In genomic region chr2:36358317-36358659, GRCh38 we compare ENCODE assay signal across 8 cellular contexts. TPM values are rescaled to one million over a fixed set of nuclear protein-coding genes. Genes with fewer than 3 reads are reported as not detected.
DNase-seq lines count a peak whose midpoint lies in the region; ATAC-seq and TF ChIP-seq lines count a peak whose summit lies in the region.

No MANE protein-coding gene starts in this region.

- peaks cover 0 to 4% of the 10 kb centered on the region in 2 experiments; a peak in 1 of 4 replicates for H3K36me3 ChIP-seq in HCT116 (ENCODE audit: control insufficient read depth in 1 of 2, insufficient read depth in 2 of 2, low read length in 2 of 2)

- ATAC-seq in HCT116 (no peak), GM18858 (IDR thresholded peaks at IDR 0.05; ENCODE audit: unreplicated experiment) (no peak)
- no peak for ATAC-seq in activated T-helper 17 cell treated with anti-CD3 and anti-CD28 coated beads, Interleukin-2, amount 50 U/mL, for 72 hours (replicated peaks)
- ATAC-seq in stimulated activated memory B cell treated with anti-CD40 and anti-IgM and Interleukin-4, amounts not matched to agents 10 μg/mL and 1 μg/mL and 100 μg/mL, for 72 hours: no peak

- peaks cover 33 to 69% of the 10 kb centered on the region in 2 experiments for H3K4me1 ChIP-seq in HCT116 (ENCODE audit: control insufficient read depth in 1 of 2, insufficient read depth in 2 of 2, low read length in 2 of 2)

- peak overlapping the region; percentile 96 for H3K4me2 ChIP-seq in HCT116 (ENCODE audit: low read length)

- RAD21 ChIA-PET in HCT116 (lab: Charles Lee; ENCODE audit: low non-redundant PET in 1 of 2, low total read pairs in 2 of 2, uncharacterized antibody in 2 of 2, unreplicated experiment in 2 of 2): no interaction called here

- H3K9ac ChIP-seq in HCT116 (ENCODE audit: low read length): peak overlapping the region; percentile 84

- CTCF ChIA-PET in HCT116 (lab: Charles Lee): interaction anchor here (0.6 to 1.6 kb wide), 6 partner anchors 10 to 308 kb away, joined by 3 to 8 read pairs (median 4); no protein-coding TSS in a partner anchor

- TF ChIP-seq CTCF in HCT116 (IDR thresholded peaks at IDR 0.05 in 2 of 3, conservative IDR thresholded peaks at IDR 0.05 in 1 of 3; ENCODE audit: borderline replicate concordance in 1 of 3, insufficient read depth in 1 of 3, low read depth in 2 of 3, low read length in 2 of 3): no peak

- peaks cover 13% of the 10 kb centered on the region for H3K36me3 Mint-ChIP-seq in activated T-helper 17 cell treated with anti-CD3 and anti-CD28 coated beads, Interleukin-2, amount 50 U/mL, for 72 hours (ENCODE audit: low read depth)
- no peaks in the 10 kb centered on the region for H3K36me3 Mint-ChIP-seq in stimulated activated memory B cell treated with anti-CD40 and anti-IgM and Interleukin-4, amounts not matched to agents 10 μg/mL and 1 μg/mL and 100 μg/mL, for 72 hours

- no peaks in the 10 kb centered on the region for H4K20me1 ChIP-seq in HCT116 (ENCODE audit: insufficient read depth)

- peak overlapping the region; percentile 86 for H3K27ac Mint-ChIP-seq in activated T-helper 17 cell treated with anti-CD3 and anti-CD28 coated beads, Interleukin-2, amount 50 U/mL, for 72 hours
- H3K27ac Mint-ChIP-seq in stimulated activated memory B cell treated with anti-CD40 and anti-IgM and Interleukin-4, amounts not matched to agents 10 μg/mL and 1 μg/mL and 100 μg/mL, for 72 hours: no peak overlapping the region

- H3K27me3 Mint-ChIP-seq in activated T-helper 17 cell treated with anti-CD3 and anti-CD28 coated beads, Interleukin-2, amount 50 U/mL, for 72 hours: peaks cover 34% of the 10 kb centered on the region
- H3K27me3 Mint-ChIP-seq in stimulated activated memory B cell treated with anti-CD40 and anti-IgM and Interleukin-4, amounts not matched to agents 10 μg/mL and 1 μg/mL and 100 μg/mL, for 72 hours: peaks cover 52% of the 10 kb centered on the region

- H2AFZ ChIP-seq in HCT116 (ENCODE audit: low read depth, low read length, poor library complexity, severe bottlenecking): no peak overlapping the region

- H3K4me3 ChIP-seq in HCT116 (replicated peaks in 1 of 2; ENCODE audit: low read depth in 1 of 2, low read length in 2 of 2): peak overlapping the region; percentile 72 to 83
- peak overlapping the region; percentile 73; the same call in 1 of the 2 replicates for H3K4me3 ChIP-seq in iPS-18c (ENCODE audit: insufficient read depth, low read depth, low read length)

- POLR2A ChIA-PET in HCT116 (lab: Charles Lee): interaction anchor here (0.8 to 1.5 kb wide), 2 partner anchors 10 to 102 kb away, joined by 3 to 4 read pairs; no protein-coding TSS in a partner anchor

- peak overlapping the region; percentile 92 for H3K4me3 Mint-ChIP-seq in activated T-helper 17 cell treated with anti-CD3 and anti-CD28 coated beads, Interleukin-2, amount 50 U/mL, for 72 hours
- peak overlapping the region; percentile 84 for H3K4me3 Mint-ChIP-seq in stimulated activated memory B cell treated with anti-CD40 and anti-IgM and Interleukin-4, amounts not matched to agents 10 μg/mL and 1 μg/mL and 100 μg/mL, for 72 hours

- H3K79me2 ChIP-seq in HCT116 (ENCODE audit: insufficient read depth, low read length): peaks cover 69% of the 10 kb centered on the region

- intact Hi-C loops in HCT116 (cut with micrococcal nuclease): loop anchor here (10.0 kb wide), 1 partner anchor 207 kb away; no protein-coding TSS in a partner anchor

- no peaks in the 10 kb centered on the region for H3K9me3 ChIP-seq in HCT116 (ENCODE audit: control insufficient read depth in 1 of 2, insufficient read depth in 1 of 2, low read depth in 1 of 2, low read length in 2 of 2)
- no peaks in the 10 kb centered on the region for H3K9me3 ChIP-seq in iPS-18c (ENCODE audit: control insufficient read depth, insufficient read depth, low read length)

- H3K27me3 ChIP-seq in HCT116 (ENCODE audit: insufficient read depth, low read length): no peaks in the 10 kb centered on the region

- no peaks in the 10 kb centered on the region for H3K9me2 ChIP-seq in HCT116 (ENCODE audit: insufficient read depth)

- no peaks in the 10 kb centered on the region for H3K9me3 Mint-ChIP-seq in activated T-helper 17 cell treated with anti-CD3 and anti-CD28 coated beads, Interleukin-2, amount 50 U/mL, for 72 hours
- H3K9me3 Mint-ChIP-seq in stimulated activated memory B cell treated with anti-CD40 and anti-IgM and Interleukin-4, amounts not matched to agents 10 μg/mL and 1 μg/mL and 100 μg/mL, for 72 hours: peaks cover 4% of the 10 kb centered on the region

- TF ChIP-seq RAD21 in HCT116 (IDR thresholded peaks at IDR 0.05; ENCODE audit: low read depth): no peak

- peak overlapping the region; percentile 66; the same call in 1 of the 2 replicates for H3K27ac ChIP-seq in HCT116 (ENCODE audit: low read depth, low read length)

- TF ChIP-seq POLR2A in HCT116 (IDR thresholded peaks at IDR 0.05; ENCODE audit: borderline replicate concordance, extremely low read depth, insufficient read depth, insufficient read length): no peak

- no peak for DNase-seq in HCT116 (ENCODE audit: low read depth, low spot score)
- DNase-seq in iPS-NIHi7 (ENCODE audit: extremely low spot score): no peak
- DNase-seq in HT-29 (ENCODE audit: low spot score): no peak
- no peak for DNase-seq in epidermal melanocyte (ENCODE audit: insufficient read length, low spot score)

- BruUV-seq in HCT116 (replicated peaks; lab: Mats Ljungman, UMichigan): TSS peak; percentile 42

- H3K4me1 Mint-ChIP-seq in activated T-helper 17 cell treated with anti-CD3 and anti-CD28 coated beads, Interleukin-2, amount 50 U/mL, for 72 hours: peaks cover 17% of the 10 kb centered on the region
- H3K4me1 Mint-ChIP-seq in stimulated activated memory B cell treated with anti-CD40 and anti-IgM and Interleukin-4, amounts not matched to agents 10 μg/mL and 1 μg/mL and 100 μg/mL, for 72 hours: peaks cover 23% of the 10 kb centered on the region

TF ChIP-seq in HCT116, 20 proteins besides CTCF, POLR2A, EP300 and RAD21:
- TF ChIP-seq ZBTB33 (IDR thresholded peaks at IDR 0.05; ENCODE audit: extremely low read depth, insufficient replicate concordance, low read length): no peak
- TF ChIP-seq SIN3A (IDR thresholded peaks at IDR 0.05; ENCODE audit: low read depth): no peak
- no peak for TF ChIP-seq EZH2phosphoT487 (IDR thresholded peaks at IDR 0.05; ENCODE audit: borderline replicate concordance)
- no peak for TF ChIP-seq YY1 (IDR thresholded peaks at IDR 0.05; ENCODE audit: extremely low read depth, insufficient replicate concordance, low read depth, low read length)
TF ChIP-seq in HCT116: peak in this region for 0.

RNA-seq across cellular contexts. Expression of gene CRIM1, which starts 2.7 kb away (rescaled TPM):
- 27.2 TPM for total RNA-seq in HCT116 (2021; ENCODE audit: unreplicated experiment)
- 11.8 and 12.1 TPM in 2 replicates for polyA plus RNA-seq in HCT116 (2012)
- 10 to 100 TPM in 1 of 2 donors, 1 to 10 TPM in 1; 2.2 to 15.5 TPM for total RNA-seq in activated T-helper 17 cell treated with anti-CD3 and anti-CD28 coated beads, Interleukin-2, amount 50 U/mL, for 72 hours
- total RNA-seq in HT-29 (2014; rRNA removed; shearing (Covaris generic)): 14.6 and 21.7 TPM in 2 replicates
